ENCODE assay signal across 1 cellular context in the genomic region with DNA sequence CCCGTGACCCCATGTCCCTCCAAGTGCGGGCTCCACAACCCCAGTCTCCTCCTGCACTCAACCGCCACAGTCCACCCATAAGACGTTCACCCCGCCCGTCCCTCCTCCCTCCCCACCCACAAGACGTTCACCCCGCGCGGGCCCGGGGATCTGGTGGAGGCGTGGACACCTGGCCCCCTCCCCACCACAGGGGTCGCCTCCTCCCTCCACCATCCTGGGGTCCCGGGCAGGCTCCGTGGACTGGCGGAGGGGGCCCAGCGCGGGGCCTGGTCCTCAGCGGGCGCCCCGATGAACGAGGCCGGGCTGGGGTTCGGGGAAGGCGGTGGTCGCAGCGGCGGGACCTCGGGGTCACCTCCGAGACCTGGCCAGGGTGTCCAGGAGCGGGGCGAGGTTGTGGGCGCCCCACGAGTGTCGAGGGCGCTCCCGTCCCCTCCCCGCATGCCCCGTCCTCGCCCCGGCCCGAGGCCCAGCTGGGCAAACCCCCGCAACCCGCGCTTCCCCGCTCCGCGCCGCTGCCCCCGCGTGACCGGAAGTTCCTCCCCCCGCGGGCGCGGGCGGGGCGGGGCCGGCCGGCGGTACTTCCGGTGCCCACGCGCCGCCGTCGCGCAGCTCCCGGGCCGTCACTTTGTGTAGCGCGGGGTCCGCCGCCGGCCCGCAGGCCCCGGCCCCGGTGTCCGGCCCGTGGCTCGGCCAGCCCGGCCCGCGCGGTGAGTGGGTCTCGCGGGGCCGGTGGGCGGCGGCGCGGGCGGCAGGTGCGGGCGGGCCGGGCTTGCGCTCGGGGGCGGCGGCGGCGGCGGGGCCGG.
A peak's percentile ranks its signal among the peaks of the same experiment; 100 is the strongest.
TF ChIP-seq lines count a peak whose summit lies in the region.

A gene (plus strand): TSS at position 578 of the 803 bp plus-strand sequence. CDS start 5,092 bp downstream, outside the sequence.

TF ChIP-seq in GM12878, 131 proteins besides CTCF, POLR2A, EP300 and RAD21 (continued from another document and continues in another):
- TF ChIP-seq, protein P1, sequence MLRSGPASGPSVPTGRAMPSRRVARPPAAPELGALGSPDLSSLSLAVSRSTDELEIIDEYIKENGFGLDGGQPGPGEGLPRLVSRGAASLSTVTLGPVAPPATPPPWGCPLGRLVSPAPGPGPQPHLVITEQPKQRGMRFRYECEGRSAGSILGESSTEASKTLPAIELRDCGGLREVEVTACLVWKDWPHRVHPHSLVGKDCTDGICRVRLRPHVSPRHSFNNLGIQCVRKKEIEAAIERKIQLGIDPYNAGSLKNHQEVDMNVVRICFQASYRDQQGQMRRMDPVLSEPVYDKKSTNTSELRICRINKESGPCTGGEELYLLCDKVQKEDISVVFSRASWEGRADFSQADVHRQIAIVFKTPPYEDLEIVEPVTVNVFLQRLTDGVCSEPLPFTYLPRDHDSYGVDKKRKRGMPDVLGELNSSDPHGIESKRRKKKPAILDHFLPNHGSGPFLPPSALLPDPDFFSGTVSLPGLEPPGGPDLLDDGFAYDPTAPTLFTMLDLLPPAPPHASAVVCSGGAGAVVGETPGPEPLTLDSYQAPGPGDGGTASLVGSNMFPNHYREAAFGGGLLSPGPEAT (IDR thresholded peaks at IDR 0.05; ENCODE audit: low read depth), result no peak
- TF ChIP-seq SREBF1 (IDR thresholded peaks at IDR 0.05; ENCODE audit: low read length), result no peak
- TF ChIP-seq, protein P2, sequence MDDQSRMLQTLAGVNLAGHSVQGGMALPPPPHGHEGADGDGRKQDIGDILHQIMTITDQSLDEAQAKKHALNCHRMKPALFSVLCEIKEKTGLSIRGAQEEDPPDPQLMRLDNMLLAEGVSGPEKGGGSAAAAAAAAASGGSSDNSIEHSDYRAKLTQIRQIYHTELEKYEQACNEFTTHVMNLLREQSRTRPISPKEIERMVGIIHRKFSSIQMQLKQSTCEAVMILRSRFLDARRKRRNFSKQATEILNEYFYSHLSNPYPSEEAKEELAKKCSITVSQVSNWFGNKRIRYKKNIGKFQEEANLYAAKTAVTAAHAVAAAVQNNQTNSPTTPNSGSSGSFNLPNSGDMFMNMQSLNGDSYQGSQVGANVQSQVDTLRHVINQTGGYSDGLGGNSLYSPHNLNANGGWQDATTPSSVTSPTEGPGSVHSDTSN (IDR thresholded peaks at IDR 0.05; ENCODE audit: insufficient replicate concordance, low read depth, low read length), result no peak
- TF ChIP-seq TCF3 (IDR thresholded peaks at IDR 0.05; ENCODE audit: borderline replicate concordance, insufficient read depth, low read depth, low read length), result peak; percentile 68; the same call in 1 of the 2 replicates
- TF ChIP-seq CBX3 (IDR thresholded peaks at IDR 0.05; ENCODE audit: borderline replicate concordance, low read depth), result no peak
- no peak for TF ChIP-seq STAT1 (conservative IDR thresholded peaks at IDR 0.05)
- TF ChIP-seq ZNF207 (IDR thresholded peaks at IDR 0.05; ENCODE audit: borderline replicate concordance), result 0 out of 2 replicates have a peak, but pooled peaks have one; percentile 44
- TF ChIP-seq BHLHE40 (IDR thresholded peaks at IDR 0.05; ENCODE audit: borderline replicate concordance in 1 of 2, low read depth in 2 of 2, low read length in 1 of 2), result peak; percentile 95 to 99
- TF ChIP-seq, protein P3, sequence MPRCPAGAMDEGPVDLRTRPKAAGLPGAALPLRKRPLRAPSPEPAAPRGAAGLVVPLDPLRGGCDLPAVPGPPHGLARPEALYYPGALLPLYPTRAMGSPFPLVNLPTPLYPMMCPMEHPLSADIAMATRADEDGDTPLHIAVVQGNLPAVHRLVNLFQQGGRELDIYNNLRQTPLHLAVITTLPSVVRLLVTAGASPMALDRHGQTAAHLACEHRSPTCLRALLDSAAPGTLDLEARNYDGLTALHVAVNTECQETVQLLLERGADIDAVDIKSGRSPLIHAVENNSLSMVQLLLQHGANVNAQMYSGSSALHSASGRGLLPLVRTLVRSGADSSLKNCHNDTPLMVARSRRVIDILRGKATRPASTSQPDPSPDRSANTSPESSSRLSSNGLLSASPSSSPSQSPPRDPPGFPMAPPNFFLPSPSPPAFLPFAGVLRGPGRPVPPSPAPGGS (IDR thresholded peaks at IDR 0.05; ENCODE audit: borderline replicate concordance, insufficient read depth, low read depth, low read length, poor library complexity, severe bottlenecking), result peak; percentile 29
- TF ChIP-seq BRCA1 (IDR thresholded peaks at IDR 0.05; ENCODE audit: low read depth, low read length), result no peak
- TF ChIP-seq, protein P4, sequence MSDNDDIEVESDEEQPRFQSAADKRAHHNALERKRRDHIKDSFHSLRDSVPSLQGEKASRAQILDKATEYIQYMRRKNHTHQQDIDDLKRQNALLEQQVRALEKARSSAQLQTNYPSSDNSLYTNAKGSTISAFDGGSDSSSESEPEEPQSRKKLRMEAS (IDR thresholded peaks at IDR 0.05; ENCODE audit: low read depth, low read length), result peak; percentile 76
- TF ChIP-seq, protein P5, sequence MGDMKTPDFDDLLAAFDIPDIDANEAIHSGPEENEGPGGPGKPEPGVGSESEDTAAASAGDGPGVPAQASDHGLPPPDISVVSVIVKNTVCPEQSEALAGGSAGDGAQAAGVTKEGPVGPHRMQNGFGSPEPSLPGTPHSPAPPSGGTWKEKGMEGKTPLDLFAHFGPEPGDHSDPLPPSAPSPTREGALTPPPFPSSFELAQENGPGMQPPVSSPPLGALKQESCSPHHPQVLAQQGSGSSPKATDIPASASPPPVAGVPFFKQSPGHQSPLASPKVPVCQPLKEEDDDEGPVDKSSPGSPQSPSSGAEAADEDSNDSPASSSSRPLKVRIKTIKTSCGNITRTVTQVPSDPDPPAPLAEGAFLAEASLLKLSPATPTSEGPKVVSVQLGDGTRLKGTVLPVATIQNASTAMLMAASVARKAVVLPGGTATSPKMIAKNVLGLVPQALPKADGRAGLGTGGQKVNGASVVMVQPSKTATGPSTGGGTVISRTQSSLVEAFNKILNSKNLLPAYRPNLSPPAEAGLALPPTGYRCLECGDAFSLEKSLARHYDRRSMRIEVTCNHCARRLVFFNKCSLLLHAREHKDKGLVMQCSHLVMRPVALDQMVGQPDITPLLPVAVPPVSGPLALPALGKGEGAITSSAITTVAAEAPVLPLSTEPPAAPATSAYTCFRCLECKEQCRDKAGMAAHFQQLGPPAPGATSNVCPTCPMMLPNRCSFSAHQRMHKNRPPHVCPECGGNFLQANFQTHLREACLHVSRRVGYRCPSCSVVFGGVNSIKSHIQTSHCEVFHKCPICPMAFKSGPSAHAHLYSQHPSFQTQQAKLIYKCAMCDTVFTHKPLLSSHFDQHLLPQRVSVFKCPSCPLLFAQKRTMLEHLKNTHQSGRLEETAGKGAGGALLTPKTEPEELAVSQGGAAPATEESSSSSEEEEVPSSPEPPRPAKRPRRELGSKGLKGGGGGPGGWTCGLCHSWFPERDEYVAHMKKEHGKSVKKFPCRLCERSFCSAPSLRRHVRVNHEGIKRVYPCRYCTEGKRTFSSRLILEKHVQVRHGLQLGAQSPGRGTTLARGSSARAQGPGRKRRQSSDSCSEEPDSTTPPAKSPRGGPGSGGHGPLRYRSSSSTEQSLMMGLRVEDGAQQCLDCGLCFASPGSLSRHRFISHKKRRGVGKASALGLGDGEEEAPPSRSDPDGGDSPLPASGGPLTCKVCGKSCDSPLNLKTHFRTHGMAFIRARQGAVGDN (IDR thresholded peaks at IDR 0.05), result peak; percentile 85
- TF ChIP-seq GATAD2B (conservative IDR thresholded peaks at IDR 0.05; ENCODE audit: low read depth), result peak; percentile 82
- TF ChIP-seq STAT3 (IDR thresholded peaks at IDR 0.05; ENCODE audit: low read depth, low read length), result no peak
- no peak for TF ChIP-seq NR2C2 (IDR thresholded peaks at IDR 0.05; ENCODE audit: borderline replicate concordance, control insufficient read depth, insufficient read length, low read depth)
- TF ChIP-seq SP1 (IDR thresholded peaks at IDR 0.05; ENCODE audit: low read depth, low read length), result peak; percentile 12
- no peak for TF ChIP-seq MTA3 (IDR thresholded peaks at IDR 0.05; ENCODE audit: borderline replicate concordance, low read length)
- peak; percentile 47; the same call in 1 of the 2 replicates for TF ChIP-seq POLR2AphosphoS5 (IDR thresholded peaks at IDR 0.05; ENCODE audit: low read length)
- peak; percentile 97 for TF ChIP-seq BACH1 (IDR thresholded peaks at IDR 0.05; ENCODE audit: borderline replicate concordance)
- no peak for TF ChIP-seq PML (IDR thresholded peaks at IDR 0.05; ENCODE audit: low read length)
- TF ChIP-seq LARP7 (IDR thresholded peaks at IDR 0.05), result peak; percentile 48; the same call in 1 of the 2 replicates
- TF ChIP-seq RAD51 (IDR thresholded peaks at IDR 0.05), result no peak
- TF ChIP-seq CBX5 (IDR thresholded peaks at IDR 0.05; ENCODE audit: low read depth), result no peak
- TF ChIP-seq JUNB (IDR thresholded peaks at IDR 0.05), result no peak
- TF ChIP-seq SRF (IDR thresholded peaks at IDR 0.05; ENCODE audit: low read depth in 2 of 2, low read length in 2 of 2), result no peak
- TF ChIP-seq CREB1 (IDR thresholded peaks at IDR 0.05; ENCODE audit: low read depth), result 0 out of 2 replicates have a peak, but pooled peaks have one; percentile 29
- TF ChIP-seq KLF5 (IDR thresholded peaks at IDR 0.05; ENCODE audit: partially characterized antibody), result peak; percentile 30
- TF ChIP-seq ZNF622 (IDR thresholded peaks at IDR 0.05), result no peak
- TF ChIP-seq, protein P6, sequence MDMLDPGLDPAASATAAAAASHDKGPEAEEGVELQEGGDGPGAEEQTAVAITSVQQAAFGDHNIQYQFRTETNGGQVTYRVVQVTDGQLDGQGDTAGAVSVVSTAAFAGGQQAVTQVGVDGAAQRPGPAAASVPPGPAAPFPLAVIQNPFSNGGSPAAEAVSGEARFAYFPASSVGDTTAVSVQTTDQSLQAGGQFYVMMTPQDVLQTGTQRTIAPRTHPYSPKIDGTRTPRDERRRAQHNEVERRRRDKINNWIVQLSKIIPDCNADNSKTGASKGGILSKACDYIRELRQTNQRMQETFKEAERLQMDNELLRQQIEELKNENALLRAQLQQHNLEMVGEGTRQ (IDR thresholded peaks at IDR 0.05; ENCODE audit: borderline replicate concordance, low read depth, low read length), result peak; percentile 71
- no peak for TF ChIP-seq IKZF2 (IDR thresholded peaks at IDR 0.05)
- TF ChIP-seq RUNX3 (IDR thresholded peaks at IDR 0.05; ENCODE audit: low read length), result 0 out of 2 replicates have a peak, but pooled peaks have one; percentile 13
- TF ChIP-seq MEF2A (IDR thresholded peaks at IDR 0.05; ENCODE audit: insufficient read depth, low read depth, low read length), result 0 out of 2 replicates have a peak, but pooled peaks have one; percentile 28
- TF ChIP-seq MXI1 (IDR thresholded peaks at IDR 0.05; ENCODE audit: low read depth, low read length), result peak; percentile 60; the same call in 1 of the 2 replicates
- TF ChIP-seq GABPA (IDR thresholded peaks at IDR 0.05; ENCODE audit: low read depth), result peak; percentile 85
- peak; percentile 59; the same call in 1 of the 2 replicates for TF ChIP-seq IKZF1 (conservative IDR thresholded peaks at IDR 0.05)
- TF ChIP-seq, protein P7, sequence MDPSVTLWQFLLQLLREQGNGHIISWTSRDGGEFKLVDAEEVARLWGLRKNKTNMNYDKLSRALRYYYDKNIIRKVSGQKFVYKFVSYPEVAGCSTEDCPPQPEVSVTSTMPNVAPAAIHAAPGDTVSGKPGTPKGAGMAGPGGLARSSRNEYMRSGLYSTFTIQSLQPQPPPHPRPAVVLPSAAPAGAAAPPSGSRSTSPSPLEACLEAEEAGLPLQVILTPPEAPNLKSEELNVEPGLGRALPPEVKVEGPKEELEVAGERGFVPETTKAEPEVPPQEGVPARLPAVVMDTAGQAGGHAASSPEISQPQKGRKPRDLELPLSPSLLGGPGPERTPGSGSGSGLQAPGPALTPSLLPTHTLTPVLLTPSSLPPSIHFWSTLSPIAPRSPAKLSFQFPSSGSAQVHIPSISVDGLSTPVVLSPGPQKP (IDR thresholded peaks at IDR 0.05; ENCODE audit: low read depth, low read length), result peak; percentile 70
- TF ChIP-seq, protein P8, sequence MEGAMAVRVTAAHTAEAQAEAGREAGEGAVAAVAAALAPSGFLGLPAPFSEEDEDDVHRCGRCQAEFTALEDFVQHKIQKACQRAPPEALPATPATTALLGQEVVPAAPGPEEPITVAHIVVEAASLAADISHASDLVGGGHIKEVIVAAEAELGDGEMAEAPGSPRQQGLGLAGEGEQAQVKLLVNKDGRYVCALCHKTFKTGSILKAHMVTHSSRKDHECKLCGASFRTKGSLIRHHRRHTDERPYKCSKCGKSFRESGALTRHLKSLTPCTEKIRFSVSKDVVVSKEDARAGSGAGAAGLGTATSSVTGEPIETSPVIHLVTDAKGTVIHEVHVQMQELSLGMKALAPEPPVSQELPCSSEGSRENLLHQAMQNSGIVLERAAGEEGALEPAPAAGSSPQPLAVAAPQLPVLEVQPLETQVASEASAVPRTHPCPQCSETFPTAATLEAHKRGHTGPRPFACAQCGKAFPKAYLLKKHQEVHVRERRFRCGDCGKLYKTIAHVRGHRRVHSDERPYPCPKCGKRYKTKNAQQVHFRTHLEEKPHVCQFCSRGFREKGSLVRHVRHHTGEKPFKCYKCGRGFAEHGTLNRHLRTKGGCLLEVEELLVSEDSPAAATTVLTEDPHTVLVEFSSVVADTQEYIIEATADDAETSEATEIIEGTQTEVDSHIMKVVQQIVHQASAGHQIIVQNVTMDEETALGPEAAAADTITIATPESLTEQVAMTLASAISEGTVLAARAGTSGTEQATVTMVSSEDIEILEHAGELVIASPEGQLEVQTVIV (IDR thresholded peaks at IDR 0.05; ENCODE audit: borderline replicate concordance, partially characterized antibody), result no peak
- TF ChIP-seq ZBED1 (IDR thresholded peaks at IDR 0.05; ENCODE audit: borderline replicate concordance), result no peak
- TF ChIP-seq NR2C1 (IDR thresholded peaks at IDR 0.05), result 0 out of 2 replicates have a peak, but pooled peaks have one; percentile 37
- TF ChIP-seq, protein P9, sequence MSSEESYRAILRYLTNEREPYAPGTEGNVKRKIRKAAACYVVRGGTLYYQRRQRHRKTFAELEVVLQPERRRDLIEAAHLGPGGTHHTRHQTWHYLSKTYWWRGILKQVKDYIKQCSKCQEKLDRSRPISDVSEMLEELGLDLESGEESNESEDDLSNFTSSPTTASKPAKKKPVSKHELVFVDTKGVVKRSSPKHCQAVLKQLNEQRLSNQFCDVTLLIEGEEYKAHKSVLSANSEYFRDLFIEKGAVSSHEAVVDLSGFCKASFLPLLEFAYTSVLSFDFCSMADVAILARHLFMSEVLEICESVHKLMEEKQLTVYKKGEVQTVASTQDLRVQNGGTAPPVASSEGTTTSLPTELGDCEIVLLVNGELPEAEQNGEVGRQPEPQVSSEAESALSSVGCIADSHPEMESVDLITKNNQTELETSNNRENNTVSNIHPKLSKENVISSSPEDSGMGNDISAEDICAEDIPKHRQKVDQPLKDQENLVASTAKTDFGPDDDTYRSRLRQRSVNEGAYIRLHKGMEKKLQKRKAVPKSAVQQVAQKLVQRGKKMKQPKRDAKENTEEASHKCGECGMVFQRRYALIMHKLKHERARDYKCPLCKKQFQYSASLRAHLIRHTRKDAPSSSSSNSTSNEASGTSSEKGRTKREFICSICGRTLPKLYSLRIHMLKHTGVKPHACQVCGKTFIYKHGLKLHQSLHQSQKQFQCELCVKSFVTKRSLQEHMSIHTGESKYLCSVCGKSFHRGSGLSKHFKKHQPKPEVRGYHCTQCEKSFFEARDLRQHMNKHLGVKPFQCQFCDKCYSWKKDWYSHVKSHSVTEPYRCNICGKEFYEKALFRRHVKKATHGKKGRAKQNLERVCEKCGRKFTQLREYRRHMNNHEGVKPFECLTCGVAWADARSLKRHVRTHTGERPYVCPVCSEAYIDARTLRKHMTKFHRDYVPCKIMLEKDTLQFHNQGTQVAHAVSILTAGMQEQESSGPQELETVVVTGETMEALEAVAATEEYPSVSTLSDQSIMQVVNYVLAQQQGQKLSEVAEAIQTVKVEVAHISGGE (CRISPR knock-in tag; IDR thresholded peaks at IDR 0.05), result no peak
- TF ChIP-seq HDAC2 (IDR thresholded peaks at IDR 0.05), result no peak
- peak; percentile 99 for TF ChIP-seq PAX5 (IDR thresholded peaks at IDR 0.05; ENCODE audit: borderline replicate concordance, low read depth, low read length)
- peak; percentile 71; the same call in 1 of the 2 replicates for TF ChIP-seq TCF12 (IDR thresholded peaks at IDR 0.05; ENCODE audit: low read depth, low read length)
